11 cellular contexts compared by ENCODE assay signal in genomic region chr6:91482498-91482897, GRCh38.
A peak's percentile ranks its signal among the peaks of the same experiment; 100 is the strongest.
DNase-seq lines count a peak whose midpoint lies in the region; ATAC-seq lines count a peak whose summit lies in the region.
"Had no signal": no experiment of that assay in that cellular context is flagged by ENCODE, and none has a peak within 500 bp of the region (broad histone marks: within the 10 kb centered on the region; RNA-seq: fewer than 3 reads in every experiment).

No MANE protein-coding gene starts in this region.

- ATAC-seq in GM18909 (IDR thresholded peaks at IDR 0.05; ENCODE audit: poor library complexity, unreplicated experiment) (peak; percentile 74), GM21825 (IDR thresholded peaks at IDR 0.05; ENCODE audit: unreplicated experiment) (peak; percentile 83), HG03442 (IDR thresholded peaks at IDR 0.05; ENCODE audit: unreplicated experiment) (peak; percentile 83), left colon (peak; percentile 58)
- ATAC-seq: activated CD8-positive, alpha-beta T cell treated with anti-CD3 and anti-CD28 coated beads for 36 hours; Panc1 had no signal

- no peak overlapping the region for H3K27ac ChIP-seq in substantia nigra (ENCODE audit: low read depth, low read length, poor library complexity, severe bottlenecking)
- H3K27ac ChIP-seq: cardiac muscle cell had no signal

- DNase-seq in left colon (no peak), T-helper 9 cell (no peak), G401 (ENCODE audit: low spot score) (no peak), substantia nigra (lab: John Stamatoyannopoulos, UW) (no peak)
- DNase-seq: activated CD8-positive, alpha-beta T cell treated with anti-CD3 and anti-CD28 coated beads for 36 hours; head of caudate nucleus had no signal

- intact Hi-C loops in left colon (cut with DNase I, micrococcal nuclease): no loop called here

- in situ Hi-C loops in G401 (cut with HindIII; ENCODE audit: low sequenced_read_pairs): no loop called here
